8 cellular contexts compared by ENCODE assay signal in the genomic region with DNA sequence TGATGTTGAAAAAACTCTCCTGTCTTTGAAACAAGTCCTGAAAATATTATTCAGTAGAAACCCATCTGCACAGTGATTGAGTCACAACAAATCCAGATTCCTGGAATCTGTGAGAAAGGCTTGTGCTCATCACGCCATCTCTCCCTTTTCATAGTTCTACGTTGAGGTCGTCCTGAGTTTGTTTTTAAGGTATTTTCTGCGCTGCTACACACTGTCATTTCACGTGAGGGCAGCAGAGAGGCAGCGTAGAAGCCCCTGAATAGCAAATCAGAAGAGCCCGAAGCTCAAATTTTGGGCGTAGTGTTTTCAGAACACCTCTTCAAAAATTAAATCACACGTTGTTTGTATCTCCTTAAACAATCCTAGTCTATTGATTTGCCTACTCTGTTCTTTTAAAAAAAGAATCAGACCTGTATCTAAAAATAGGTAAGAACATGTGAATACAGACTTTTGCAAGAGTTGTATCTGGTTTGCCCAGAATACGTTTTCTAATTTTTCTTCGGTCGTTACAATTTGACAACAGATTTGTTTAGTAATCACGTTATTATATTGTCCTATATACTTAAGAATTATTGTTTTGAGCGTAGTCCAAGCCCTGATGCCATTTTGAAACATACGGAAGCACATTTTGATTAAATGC.
DNase-seq lines count a peak whose midpoint lies in the region; ATAC-seq and TF ChIP-seq lines count a peak whose summit lies in the region.

No MANE protein-coding gene starts in this region.

- no peaks in the 10 kb centered on the region for H3K9me3 Mint-ChIP-seq in activated CD8-positive, alpha-beta T cell treated with anti-CD3 and anti-CD28 coated beads for 36 hours
- peaks cover 3% of the 10 kb centered on the region for H3K9me3 Mint-ChIP-seq in stimulated activated memory B cell treated with anti-CD40 and anti-IgM and Interleukin-4, amounts not matched to agents 10 μg/mL and 1 μg/mL and 100 μg/mL, for 72 hours

- DNase-seq in AG20443 (ENCODE audit: low spot score) (peak; percentile 61), GM13976 (ENCODE audit: low spot score) (peak; percentile 31), NCI-H146 (lab: John Stamatoyannopoulos, UW) (peak; percentile 76), left ventricle myocardium superior (no peak), T-helper 1 cell (no peak)
- peak; percentile 46 for DNase-seq in activated CD8-positive, alpha-beta T cell treated with anti-CD3 and anti-CD28 coated beads for 36 hours

- POLR2A ChIA-PET in activated CD8-positive, alpha-beta T cell treated with anti-CD3 and anti-CD28 coated beads for 36 hours (lab: Charles Lee) = no interaction called here

- peaks cover 10% of the 10 kb centered on the region for H3K27me3 Mint-ChIP-seq in activated CD8-positive, alpha-beta T cell treated with anti-CD3 and anti-CD28 coated beads for 36 hours
- no peaks in the 10 kb centered on the region for H3K27me3 Mint-ChIP-seq in stimulated activated memory B cell treated with anti-CD40 and anti-IgM and Interleukin-4, amounts not matched to agents 10 μg/mL and 1 μg/mL and 100 μg/mL, for 72 hours

- CTCF ChIA-PET in activated CD8-positive, alpha-beta T cell treated with anti-CD3 and anti-CD28 coated beads for 36 hours (lab: Charles Lee) = interaction anchor here (0.6 to 3.3 kb wide), 19 partner anchors 10 to 858 kb away, joined by 3 to 32 read pairs (median 3); a partner anchor contains a TSS

- intact Hi-C loops in activated CD8-positive, alpha-beta T cell treated with anti-CD3 and anti-CD28 coated beads for 36 hours (cut with micrococcal nuclease) = loop anchor here (1.0 to 10.0 kb wide), 2 partner anchors 187 to 278 kb away; a partner anchor contains a TSS
- intact Hi-C loops in left ventricle myocardium superior (cut with micrococcal nuclease) = loop anchor here (5.0 kb wide), 1 partner anchor 185 kb away; a partner anchor contains a TSS

- H3K4me1 Mint-ChIP-seq in activated CD8-positive, alpha-beta T cell treated with anti-CD3 and anti-CD28 coated beads for 36 hours (ENCODE audit: low read depth) = no peaks in the 10 kb centered on the region
- H3K4me1 Mint-ChIP-seq in stimulated activated memory B cell treated with anti-CD40 and anti-IgM and Interleukin-4, amounts not matched to agents 10 μg/mL and 1 μg/mL and 100 μg/mL, for 72 hours = no peaks in the 10 kb centered on the region

- peak; percentile 39 for TF ChIP-seq CTCF in GM13976 (IDR thresholded peaks at IDR 0.05; ENCODE audit: borderline replicate concordance, control extremely low read depth, extremely low read depth, insufficient read depth, missing control alignments)
- TF ChIP-seq CTCF in activated CD8-positive, alpha-beta T cell treated with anti-CD3 and anti-CD28 coated beads for 36 hours (IDR thresholded peaks at IDR 0.05) = peak; percentile 57

- ATAC-seq in HG02884 (IDR thresholded peaks at IDR 0.05; ENCODE audit: unreplicated experiment) = peak; percentile 68
- peak; percentile 83 for ATAC-seq in activated CD8-positive, alpha-beta T cell treated with anti-CD3 and anti-CD28 coated beads for 36 hours
- ATAC-seq in left ventricle myocardium superior = peak; percentile 67
- ATAC-seq in stimulated activated memory B cell treated with anti-CD40 and anti-IgM and Interleukin-4, amounts not matched to agents 10 μg/mL and 1 μg/mL and 100 μg/mL, for 72 hours = peak; percentile 76

- no peak overlapping the region for H3K4me3 Mint-ChIP-seq in activated CD8-positive, alpha-beta T cell treated with anti-CD3 and anti-CD28 coated beads for 36 hours
- H3K4me3 Mint-ChIP-seq in stimulated activated memory B cell treated with anti-CD40 and anti-IgM and Interleukin-4, amounts not matched to agents 10 μg/mL and 1 μg/mL and 100 μg/mL, for 72 hours = no peak overlapping the region

- H3K27ac Mint-ChIP-seq in activated CD8-positive, alpha-beta T cell treated with anti-CD3 and anti-CD28 coated beads for 36 hours = no peak overlapping the region
- H3K27ac Mint-ChIP-seq in stimulated activated memory B cell treated with anti-CD40 and anti-IgM and Interleukin-4, amounts not matched to agents 10 μg/mL and 1 μg/mL and 100 μg/mL, for 72 hours = no peak overlapping the region

- in situ Hi-C loops in GM13976 (cut with MboI; ENCODE audit: low sequenced_read_pairs, unreplicated experiment) = no loop called here

- no peaks in the 10 kb centered on the region for H3K36me3 Mint-ChIP-seq in activated CD8-positive, alpha-beta T cell treated with anti-CD3 and anti-CD28 coated beads for 36 hours (ENCODE audit: low read depth)
- peaks cover 5% of the 10 kb centered on the region for H3K36me3 Mint-ChIP-seq in stimulated activated memory B cell treated with anti-CD40 and anti-IgM and Interleukin-4, amounts not matched to agents 10 μg/mL and 1 μg/mL and 100 μg/mL, for 72 hours

Comparison
In these comparisons a context has a peak if more than half of its experiments do, and no peak if none do; other contexts are left out.
1. DNase-seq: peak in AG20443 (single experiment), GM13976 (single experiment), NCI-H146 (single experiment) and activated CD8-positive, alpha-beta T cell treated with anti-CD3 and anti-CD28 coated beads for 36 hours (single experiment); none in left ventricle myocardium superior (single experiment) and T-helper 1 cell (0 of 5).
2. Peak in every context shown above with its lines, with median percentiles within 50 percentile points of each other: ATAC-seq.